In genomic region chr10:91163269-91163708, GRCh38 we compare ENCODE assay signal across 8 cellular contexts. TPM values are rescaled to one million over a fixed set of nuclear protein-coding genes. Genes with fewer than 3 reads are reported as not detected.
DNase-seq lines count a peak whose midpoint lies in the region; ATAC-seq and TF ChIP-seq lines count a peak whose summit lies in the region.

No MANE protein-coding gene starts in this region.

- H3K9me3 ChIP-seq in ascending aorta (no peaks in the 10 kb centered on the region), hepatocyte (ENCODE audit: low read depth) (no peaks in the 10 kb centered on the region)

- H3K4me2 ChIP-seq in hepatocyte, result peak overlapping the region; percentile 91

- H4K20me1 ChIP-seq in hepatocyte (ENCODE audit: insufficient read depth, poor library complexity, severe bottlenecking), result peaks cover 2% of the 10 kb centered on the region

- H3K79me2 ChIP-seq in hepatocyte, result peaks cover 21% of the 10 kb centered on the region

- ATAC-seq in GM19467 (IDR thresholded peaks at IDR 0.05; ENCODE audit: unreplicated experiment), result peak; percentile 48

- peak overlapping the region; percentile 98 for H2AFZ ChIP-seq in hepatocyte

- TF ChIP-seq CTCF in ascending aorta (IDR thresholded peaks at IDR 0.05) (no peak), hepatocyte (IDR thresholded peaks at IDR 0.05; ENCODE audit: poor library complexity) (no peak), retinal pigment epithelial cell (conservative IDR thresholded peaks at IDR 0.05; ENCODE audit: low read depth, low read length) (no peak)

- H3K4me3 ChIP-seq in ascending aorta (peak overlapping the region; percentile 81 to 94), hepatocyte (peak overlapping the region; percentile 99), retinal pigment epithelial cell (ENCODE audit: low read length) (peak overlapping the region; percentile 69)

- peak overlapping the region; percentile 96 to 98 for H3K27ac ChIP-seq in ascending aorta
- peak overlapping the region; percentile 99 for H3K27ac ChIP-seq in hepatocyte

- H3K4me1 ChIP-seq in ascending aorta (peaks cover 0 to 9% of the 10 kb centered on the region in 2 donors), hepatocyte (ENCODE audit: insufficient read depth) (peaks cover 6% of the 10 kb centered on the region)

- no peaks in the 10 kb centered on the region for H3K9me2 ChIP-seq in hepatocyte (replicated peaks; ENCODE audit: insufficient read depth)

- H3K36me3 ChIP-seq in ascending aorta (no peaks in the 10 kb centered on the region), hepatocyte (replicated peaks; ENCODE audit: insufficient read depth, low read depth) (no peaks in the 10 kb centered on the region)

- 2% methylated on average over 48 of the region's 56 CpGs for WGBS in hepatocyte (ENCODE audit: low lambda C conversion rate, missing lambda C conversion rate)

- intact Hi-C loops in ascending aorta (cut with DNase I), result loop anchor here (1.0 to 5.0 kb wide), 6 partner anchors 27 to 634 kb away; partner anchors contain the start of gene TNKS2

- H3K27me3 ChIP-seq in ascending aorta (no peaks in the 10 kb centered on the region), hepatocyte (peaks cover 34% of the 10 kb centered on the region)

- DNase-seq in DMS153 (lab: John Stamatoyannopoulos, UW) (peak; percentile 40), HS-5 (ENCODE audit: low read depth) (peak; percentile 15), T-helper 1 cell (peak; percentile 70 to 84 (median 78)), ascending aorta (ENCODE audit: low spot score in 2 of 2) (peak in 1 of 2 donors; percentile 81), hepatocyte (ENCODE audit: low spot score) (peak; percentile 72), retinal pigment epithelial cell (ENCODE audit: low read depth) (no peak), HPDE6-E6E7 (ENCODE audit: extremely low spot score) (no peak)

RNA-seq across cellular contexts. Expression of gene PCGF5, which starts 57.2 kb away (rescaled TPM):
- total RNA-seq in ascending aorta (39.8 TPM), hepatocyte (31.7 and 38.7 TPM in 2 replicates)
- 30.0 and 32.1 TPM in 2 replicates for polyA plus RNA-seq in hepatocyte

Comparison
In these comparisons a context has a peak if more than half of its experiments do, and no peak if none do; other contexts are left out.
1. DNase-seq: peak in DMS153 (single experiment), HS-5 (single experiment), T-helper 1 cell (5 of 5) and hepatocyte (single experiment); none in retinal pigment epithelial cell (single experiment) and HPDE6-E6E7 (single experiment).
2. Peak in every context shown above with its lines, with median percentiles within 50 percentile points of each other: H3K4me3 ChIP-seq.